Comparison of ENCODE assay signal across 12 cellular contexts in the genomic region with DNA sequence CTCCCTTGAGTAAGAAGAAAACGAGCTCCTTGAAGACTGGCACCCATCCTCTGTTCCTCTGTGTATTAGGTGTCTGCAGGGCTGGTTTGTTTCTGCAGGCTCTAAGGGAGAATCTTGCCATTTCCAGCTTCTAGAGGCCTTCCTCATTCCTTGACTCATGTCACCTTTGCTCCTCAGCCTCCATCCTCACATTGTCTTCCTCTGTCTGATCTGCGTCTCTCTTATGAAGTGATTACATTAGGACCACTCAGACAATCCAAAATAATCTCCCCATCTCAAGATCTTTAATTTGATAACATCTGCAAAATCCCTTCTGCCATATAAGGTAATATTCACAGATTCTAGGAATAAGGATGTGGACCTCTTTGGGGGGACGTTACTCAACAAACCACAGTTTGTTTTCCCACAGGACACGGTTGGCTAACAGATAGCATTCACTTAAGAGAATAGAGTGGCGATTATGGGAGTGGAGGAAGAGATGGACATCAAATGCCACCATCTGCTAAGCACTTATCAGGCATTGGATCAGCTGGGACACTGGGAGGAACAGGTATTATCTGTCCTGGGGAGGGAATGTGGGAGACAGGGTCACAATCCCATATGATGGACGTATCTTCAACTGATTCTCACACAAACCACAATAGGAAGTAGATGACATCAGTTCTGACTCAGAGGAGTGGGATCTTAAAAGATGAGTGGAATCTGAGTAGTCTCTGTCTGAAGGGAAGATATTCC. TPM values are rescaled to one million over a fixed set of nuclear protein-coding genes. Genes with fewer than 3 reads are reported as not detected.
A peak's percentile ranks its signal among the peaks of the same experiment; 100 is the strongest.
DNase-seq lines count a peak whose midpoint lies in the region; ATAC-seq, FAIRE-seq and TF ChIP-seq lines count a peak whose summit lies in the region.
"Had no signal": no experiment of that assay in that cellular context is flagged by ENCODE, and none has a peak within 500 bp of the region (broad histone marks: within the 10 kb centered on the region; RNA-seq: fewer than 3 reads in every experiment).

No MANE protein-coding gene starts in this region.

- H3K4me3 ChIP-seq in epithelial cell of esophagus (ENCODE audit: low read length) = no peak overlapping the region
- H3K4me3 ChIP-seq: transverse colon had no signal

- no peaks in the 10 kb centered on the region for H3K9me3 Mint-ChIP-seq in osteocyte (ENCODE audit: unreplicated experiment)

- FAIRE-seq in RCC 7860 (lab: Jason Lieb, UNC) = peak; percentile 93

- ATAC-seq in GM19455 (IDR thresholded peaks at IDR 0.05; ENCODE audit: unreplicated experiment) = no peak
- no peak for ATAC-seq in HG03565 (IDR thresholded peaks at IDR 0.05; ENCODE audit: unreplicated experiment)

- peaks cover 36% of the 10 kb centered on the region for H3K4me1 Mint-ChIP-seq in osteocyte (ENCODE audit: unreplicated experiment)

- H3K27ac Mint-ChIP-seq in osteocyte (ENCODE audit: unreplicated experiment) = peak overlapping the region; percentile 52

- H3K4me3 Mint-ChIP-seq in osteocyte (ENCODE audit: unreplicated experiment) = no peak overlapping the region

- DNase-seq in DMS53 (lab: John Stamatoyannopoulos, UW) = peak; percentile 14
- DNase-seq in DMS53 treated with DMSO at 0.1 percent for 48 hours (lab: John Stamatoyannopoulos, UW; ENCODE audit: unreplicated experiment) = no peak
- DNase-seq in RCC 7860 (ENCODE audit: low spot score) = peak; percentile 96
- DNase-seq in epithelial cell of esophagus (ENCODE audit: low read depth) = peak; percentile 81
- no peak for DNase-seq in osteocyte (ENCODE audit: extremely low spot score, unreplicated experiment)
- DNase-seq in caudate nucleus (lab: John Stamatoyannopoulos, UW) = no peak
- DNase-seq: Karpas-422, NCI-H748 treated with DMSO at 0.1 percent for 48 hours, transverse colon had no signal

- H3K27ac ChIP-seq in caudate nucleus (ENCODE audit: low read depth, low read length) = no peak overlapping the region
- H3K27ac ChIP-seq: 22Rv1, transverse colon had no signal

- TF ChIP-seq CTCF in epithelial cell of esophagus (IDR thresholded peaks at IDR 0.05; ENCODE audit: insufficient read depth, low read depth, low read length, missing control alignments) (no peak), osteocyte (IDR thresholded peaks at IDR 0.05) (no peak)

- H3K36me3 Mint-ChIP-seq in osteocyte (ENCODE audit: unreplicated experiment) = peaks cover 32% of the 10 kb centered on the region

- H3K27me3 Mint-ChIP-seq in osteocyte (ENCODE audit: unreplicated experiment) = no peaks in the 10 kb centered on the region

RNA-seq across cellular contexts. Expression of a gene that starts 17.2 kb away (rescaled TPM):
- total RNA-seq in osteocyte = 49.7 and 51.0 TPM in 2 replicates

Comparison
In these comparisons a context has a peak if more than half of its experiments do, and no peak if none do; other contexts are left out.
1. DNase-seq: peak in DMS53 (single experiment), RCC 7860 (single experiment) and epithelial cell of esophagus (single experiment); none in DMS53 treated with DMSO at 0.1 percent for 48 hours (single experiment), osteocyte (single experiment) and caudate nucleus (0 of 61).